In genomic region chr17:72222971-72223370, GRCh38 we compare ENCODE assay signal across 20 cellular contexts.
"Had no signal": no experiment of that assay in that cellular context is flagged by ENCODE, and none has a peak within 500 bp of the region (broad histone marks: within the 10 kb centered on the region; RNA-seq: fewer than 3 reads in every experiment).

No MANE protein-coding gene starts in this region.

- H3K36me3 ChIP-seq: cardiac muscle cell, right atrium auricular region, thyroid gland had no signal

- H3K27ac Mint-ChIP-seq: activated B cell treated with CpG ODN at 0.5 μM for 24 hours; activated CD4-positive, alpha-beta T cell treated with anti-CD3 and anti-CD28 coated beads, Interleukin-2, amount 10 ng/mL, durations not matched to agents 24 days and 14 days; activated CD8-positive, alpha-beta memory T cell treated with anti-CD3 and anti-CD28 coated beads, Interleukin-2, amount 10 ng/mL, durations not matched to agents 7 days and 5 days; activated CD8-positive, alpha-beta T cell treated with anti-CD3 and anti-CD28 coated beads for 36 hours; activated naive CD4-positive, alpha-beta T cell treated with anti-CD3 and anti-CD28 coated beads, Interleukin-2, amount 10 ng/mL, durations not matched to agents 7 days and 5 days; naive thymus-derived CD4-positive, alpha-beta T cell; stimulated activated naive CD8-positive, alpha-beta T cell treated with anti-CD3 and anti-CD28 coated beads, Interleukin-15, Interleukin-2, amounts not matched to agents 100 ng/mL and 50 ng/mL, for 24 hours; T-helper 17 cell had no signal

- H3K27ac ChIP-seq: cardiac muscle cell, psoas muscle, right atrium auricular region, thyroid gland had no signal

- H3K9me3 Mint-ChIP-seq: activated CD4-positive, alpha-beta T cell treated with anti-CD3 and anti-CD28 coated beads, Interleukin-2, amount 10 ng/mL, durations not matched to agents 24 days and 14 days had no signal

- DNase-seq: activated B cell treated with CpG ODN at 0.5 μM for 24 hours; activated CD4-positive, alpha-beta T cell treated with anti-CD3 and anti-CD28 coated beads, Interleukin-2, amount 10 ng/mL, durations not matched to agents 24 days and 14 days; activated CD8-positive, alpha-beta memory T cell treated with anti-CD3 and anti-CD28 coated beads, Interleukin-2, amount 10 ng/mL, durations not matched to agents 7 days and 5 days; activated CD8-positive, alpha-beta T cell treated with anti-CD3 and anti-CD28 coated beads for 36 hours; activated effector memory CD4-positive, alpha-beta T cell treated with anti-CD3 and anti-CD28 coated beads, Interleukin-2, amount 50 U/mL, for 16 hours; activated naive CD4-positive, alpha-beta T cell treated with anti-CD3 and anti-CD28 coated beads, Interleukin-2, amount 10 ng/mL, durations not matched to agents 7 days and 5 days; activated T-cell treated with anti-CD3 and anti-CD28 coated beads for 4 hours; effector CD4-positive, alpha-beta T cell; erythroblast; foreskin fibroblast; mesenchymal stem cell; naive thymus-derived CD4-positive, alpha-beta T cell; psoas muscle; stimulated activated CD4-positive, alpha-beta T cell treated with anti-CD3 and anti-CD28 coated beads, Interleukin-1b, Interleukin-23, amount 100 ng/mL, for 48 hours; substantia nigra; T-helper 17 cell; thyroid gland had no signal

- H3K4me1 ChIP-seq: psoas muscle, right atrium auricular region had no signal

- ATAC-seq: activated CD8-positive, alpha-beta memory T cell treated with anti-CD3 and anti-CD28 coated beads, Interleukin-2, amount 10 ng/mL, durations not matched to agents 7 days and 5 days; activated CD8-positive, alpha-beta T cell treated with anti-CD3 and anti-CD28 coated beads for 36 hours; naive thymus-derived CD4-positive, alpha-beta T cell; psoas muscle; T-helper 17 cell had no signal

- H3K4me3 Mint-ChIP-seq: activated B cell treated with CpG ODN at 0.5 μM for 24 hours; activated CD4-positive, alpha-beta T cell treated with anti-CD3 and anti-CD28 coated beads, Interleukin-2, amount 10 ng/mL, durations not matched to agents 24 days and 14 days; activated CD8-positive, alpha-beta memory T cell treated with anti-CD3 and anti-CD28 coated beads, Interleukin-2, amount 10 ng/mL, durations not matched to agents 7 days and 5 days; activated CD8-positive, alpha-beta T cell treated with anti-CD3 and anti-CD28 coated beads for 36 hours; activated naive CD4-positive, alpha-beta T cell treated with anti-CD3 and anti-CD28 coated beads, Interleukin-2, amount 10 ng/mL, durations not matched to agents 7 days and 5 days; naive thymus-derived CD4-positive, alpha-beta T cell; stimulated activated naive CD8-positive, alpha-beta T cell treated with anti-CD3 and anti-CD28 coated beads, Interleukin-15, Interleukin-2, amounts not matched to agents 100 ng/mL and 50 ng/mL, for 24 hours; T-helper 17 cell had no signal

- H3K4me3 ChIP-seq: cardiac muscle cell, psoas muscle, right atrium auricular region, thyroid gland had no signal

- H3K9me3 ChIP-seq: psoas muscle, right atrium auricular region, thyroid gland had no signal

- H3K4me1 Mint-ChIP-seq: activated B cell treated with CpG ODN at 0.5 μM for 24 hours; activated CD4-positive, alpha-beta T cell treated with anti-CD3 and anti-CD28 coated beads, Interleukin-2, amount 10 ng/mL, durations not matched to agents 24 days and 14 days; activated CD8-positive, alpha-beta memory T cell treated with anti-CD3 and anti-CD28 coated beads, Interleukin-2, amount 10 ng/mL, durations not matched to agents 7 days and 5 days; activated naive CD4-positive, alpha-beta T cell treated with anti-CD3 and anti-CD28 coated beads, Interleukin-2, amount 10 ng/mL, durations not matched to agents 7 days and 5 days; naive thymus-derived CD4-positive, alpha-beta T cell had no signal

- H3K27me3 ChIP-seq: thyroid gland had no signal

- H3K36me3 Mint-ChIP-seq: activated CD8-positive, alpha-beta memory T cell treated with anti-CD3 and anti-CD28 coated beads, Interleukin-2, amount 10 ng/mL, durations not matched to agents 7 days and 5 days; activated naive CD4-positive, alpha-beta T cell treated with anti-CD3 and anti-CD28 coated beads, Interleukin-2, amount 10 ng/mL, durations not matched to agents 7 days and 5 days had no signal
